24 cellular contexts compared by ENCODE assay signal in genomic region chr4:185672151-185672550, GRCh38.
"Had no signal": no experiment of that assay in that cellular context is flagged by ENCODE, and none has a peak within 500 bp of the region (broad histone marks: within the 10 kb centered on the region; RNA-seq: fewer than 3 reads in every experiment).

No MANE protein-coding gene starts in this region.

- H3K27me3 ChIP-seq: left lung had no signal

- H3K36me3 ChIP-seq: left lung had no signal

- H3K4me3 ChIP-seq: left lung, smooth muscle cell had no signal

- H3K4me1 ChIP-seq: left lung, parathyroid adenoma had no signal

- DNase-seq: activated CD4-positive, alpha-beta T cell treated with anti-CD3 and anti-CD28 coated beads for 4 hours; activated CD4-positive, alpha-beta T cell treated with anti-CD3 and anti-CD28 coated beads, Interleukin-2, amount 50 U/mL, for 48 hours; activated CD4-positive, CD25-positive, alpha-beta regulatory T cell; activated CD8-positive, alpha-beta memory T cell treated with anti-CD3 and anti-CD28 coated beads, Interleukin-2, amount 50 U/mL, for 48 hours; activated naive CD4-positive, alpha-beta T cell treated with anti-CD3 and anti-CD28 coated beads for 36 hours; activated naive CD8-positive, alpha-beta T cell treated with anti-CD3 and anti-CD28 coated beads, Interleukin-2, amount 10 ng/mL, durations not matched to agents 7 days and 5 days; activated T-cell treated with anti-CD3 and anti-CD28 coated beads, Interleukin-2, amount 50 U/mL, for 4 hours; amniotic stem cell; effector memory CD4-positive, alpha-beta T cell; head of caudate nucleus; left lung; mammary epithelial cell; midbrain; stimulated activated CD4-positive, alpha-beta T cell treated with anti-CD3 and anti-CD28 coated beads, Interleukin-2, amount 100 ng/mL, for 48 hours; stimulated activated naive CD4-positive, alpha-beta T cell; T1000 had no signal

- H3K27ac ChIP-seq: left lung, parathyroid adenoma had no signal

- H3K9me3 Mint-ChIP-seq: activated naive CD4-positive, alpha-beta T cell treated with anti-CD3 and anti-CD28 coated beads for 36 hours; activated naive CD8-positive, alpha-beta T cell treated with anti-CD3 and anti-CD28 coated beads, Interleukin-2, amount 10 ng/mL, durations not matched to agents 7 days and 5 days; activated T-cell treated with anti-CD3 and anti-CD28 coated beads, Interleukin-2, amount 50 U/mL, for 4 hours; activated T-helper 2 cell treated with anti-CD3 and anti-CD28 coated beads, Interferon-gamma antibody, Interleukin-2, Interleukin-4, amounts not matched to agents 10 μg/mL and 5 μg/mL and 100 μg/mL, durations not matched to agents 14 hours and 24 hours and 36 hours; dendritic cell treated with granulocyte-macrophage colony-stimulating factor and Interleukin-4, amounts not matched to agents 40 ng/mL and 50 ng/mL, for 4 days; T-helper 1 cell treated with Interleukin-12 subunit alpha and Interleukin-12 subunit beta and Interleukin-4 antibody, amounts not matched to agents 30 μg/mL and 1 μg/mL, for 36 hours had no signal

- ATAC-seq: activated T-cell treated with anti-CD3 and anti-CD28 coated beads, Interleukin-2, amount 50 U/mL, for 4 hours; esophagus mucosa; left lung; sciatic nerve had no signal

- H3K9me3 ChIP-seq: left lung had no signal

- H3K36me3 Mint-ChIP-seq: activated naive CD8-positive, alpha-beta T cell treated with anti-CD3 and anti-CD28 coated beads, Interleukin-2, amount 10 ng/mL, durations not matched to agents 7 days and 5 days had no signal

- H3K27ac Mint-ChIP-seq: activated naive CD4-positive, alpha-beta T cell treated with anti-CD3 and anti-CD28 coated beads for 36 hours; activated naive CD8-positive, alpha-beta T cell treated with anti-CD3 and anti-CD28 coated beads, Interleukin-2, amount 10 ng/mL, durations not matched to agents 7 days and 5 days; activated T-helper 2 cell treated with anti-CD3 and anti-CD28 coated beads, Interferon-gamma antibody, Interleukin-2, Interleukin-4, amounts not matched to agents 10 μg/mL and 5 μg/mL and 100 μg/mL, durations not matched to agents 14 hours and 24 hours and 36 hours; dendritic cell treated with granulocyte-macrophage colony-stimulating factor and Interleukin-4, amounts not matched to agents 40 ng/mL and 50 ng/mL, for 4 days; nephron; T-helper 1 cell treated with Interleukin-12 subunit alpha and Interleukin-12 subunit beta and Interleukin-4 antibody, amounts not matched to agents 30 μg/mL and 1 μg/mL, for 36 hours had no signal

- H3K4me1 Mint-ChIP-seq: activated naive CD8-positive, alpha-beta T cell treated with anti-CD3 and anti-CD28 coated beads, Interleukin-2, amount 10 ng/mL, durations not matched to agents 7 days and 5 days had no signal

- H3K4me3 Mint-ChIP-seq: activated naive CD4-positive, alpha-beta T cell treated with anti-CD3 and anti-CD28 coated beads for 36 hours; activated naive CD8-positive, alpha-beta T cell treated with anti-CD3 and anti-CD28 coated beads, Interleukin-2, amount 10 ng/mL, durations not matched to agents 7 days and 5 days; activated T-cell treated with anti-CD3 and anti-CD28 coated beads, Interleukin-2, amount 50 U/mL, for 4 hours; dendritic cell treated with granulocyte-macrophage colony-stimulating factor and Interleukin-4, amounts not matched to agents 40 ng/mL and 50 ng/mL, for 4 days; nephron; T-helper 1 cell treated with Interleukin-12 subunit alpha and Interleukin-12 subunit beta and Interleukin-4 antibody, amounts not matched to agents 30 μg/mL and 1 μg/mL, for 36 hours had no signal
